Comparison of ENCODE assay signal across 35 cellular contexts in genomic region chr3:96491023-96491422, GRCh38.
"Had no signal": no experiment of that assay in that cellular context is flagged by ENCODE, and none has a peak within 500 bp of the region (broad histone marks: within the 10 kb centered on the region; RNA-seq: fewer than 3 reads in every experiment).

No MANE protein-coding gene starts in this region.

- DNase-seq: activated B cell treated with CpG ODN at 0.5 μM for 24 hours; activated CD4-positive, alpha-beta memory T cell treated with anti-CD3 and anti-CD28 coated beads for 36 hours; activated CD4-positive, alpha-beta T cell treated with anti-CD3 and anti-CD28 coated beads for 4 hours; activated CD4-positive, alpha-beta T cell treated with anti-CD3 and anti-CD28 coated beads, Interleukin-2, amount 10 ng/mL, durations not matched to agents 24 days and 14 days; activated CD4-positive, alpha-beta T cell treated with anti-CD3 and anti-CD28 coated beads, Interleukin-2, amount 50 U/mL, for 1 hour; activated CD4-positive, alpha-beta T cell treated with anti-CD3 and anti-CD28 coated beads, Interleukin-2, amount 50 U/mL, for 4 hours; activated CD4-positive, CD25-positive, alpha-beta regulatory T cell treated with anti-CD3 and anti-CD28 coated beads, Interleukin-2, amount 50 U/mL, for 72 hours; activated CD8-positive, alpha-beta memory T cell treated with anti-CD3 and anti-CD28 coated beads, Interleukin-2, amount 50 U/mL, for 4 hours; activated CD8-positive, alpha-beta T cell treated with anti-CD3 and anti-CD28 coated beads for 36 hours; activated effector memory CD4-positive, alpha-beta T cell treated with anti-CD3 and anti-CD28 coated beads, Interleukin-2, amount 50 U/mL, for 16 hours; activated gamma-delta T cell treated with Interleukin-2 at 50 U/mL for 16 hours; activated naive CD4-positive, alpha-beta T cell; activated naive CD4-positive, alpha-beta T cell treated with anti-CD3 and anti-CD28 coated beads for 36 hours; activated naive CD4-positive, alpha-beta T cell treated with anti-CD3 and anti-CD28 coated beads, Interleukin-2, amount 50 U/mL, for 16 hours; activated naive CD8-positive, alpha-beta T cell treated with anti-CD3 and anti-CD28 coated beads, Interleukin-2, amount 10 ng/mL, durations not matched to agents 7 days and 5 days; activated naive CD8-positive, alpha-beta T cell treated with anti-CD3 and anti-CD28 coated beads, Interleukin-2, amount 50 U/mL, for 24 hours; activated T-cell treated with anti-CD3 and anti-CD28 coated beads for 4 hours; activated T-cell treated with anti-CD3 and anti-CD28 coated beads, Interleukin-2, amount 50 U/mL, for 1 hour; activated T-cell treated with anti-CD3 and anti-CD28 coated beads, Interleukin-2, amount 50 U/mL, for 4 hours; activated T-cell treated with anti-CD3 and anti-CD28 coated beads, Interleukin-2, amount 50 U/mL, for 72 hours; amygdala; anterior cingulate cortex; caudate nucleus; cerebellar nuclear complex; T-helper 2 cell; T-helper 9 cell had no signal

- H3K36me3 Mint-ChIP-seq: activated CD4-positive, alpha-beta memory T cell treated with anti-CD3 and anti-CD28 coated beads for 36 hours; activated naive CD8-positive, alpha-beta T cell; activated naive CD8-positive, alpha-beta T cell treated with anti-CD3 and anti-CD28 coated beads, Interleukin-2, amount 10 ng/mL, durations not matched to agents 7 days and 5 days; brain had no signal

- H3K27ac Mint-ChIP-seq: activated B cell treated with CpG ODN at 0.5 μM for 24 hours; activated CD4-positive, alpha-beta memory T cell treated with anti-CD3 and anti-CD28 coated beads for 36 hours; activated CD4-positive, alpha-beta T cell treated with anti-CD3 and anti-CD28 coated beads, Interleukin-2, amount 10 ng/mL, durations not matched to agents 24 days and 14 days; activated CD8-positive, alpha-beta T cell treated with anti-CD3 and anti-CD28 coated beads for 36 hours; activated naive CD4-positive, alpha-beta T cell treated with anti-CD3 and anti-CD28 coated beads for 36 hours; activated naive CD8-positive, alpha-beta T cell; activated naive CD8-positive, alpha-beta T cell treated with anti-CD3 and anti-CD28 coated beads, Interleukin-2, amount 10 ng/mL, durations not matched to agents 7 days and 5 days; activated naive CD8-positive, alpha-beta T cell treated with anti-CD3 and anti-CD28 coated beads, Interleukin-2, amount 50 U/mL, for 24 hours; activated T-cell treated with anti-CD3 and anti-CD28 coated beads, Interleukin-2, amount 50 U/mL, for 72 hours; activated T-helper 1 cell treated with anti-CD3 and anti-CD28 coated beads, Interleukin-12 subunit alpha, Interleukin-12 subunit beta, Interleukin-2, Interleukin-4 antibody, amounts not matched to agents 30 ng/mL and 10 ng/mL and 1 ng/mL, durations not matched to agents 14 hours and 24 hours and 36 hours; activated T-helper 17 cell treated with anti-CD3 and anti-CD28 coated beads, Interleukin-2, amount 50 U/mL, for 72 hours; brain; T-helper 1 cell treated with Interleukin-12 subunit alpha and Interleukin-12 subunit beta and Interleukin-4 antibody, amounts not matched to agents 30 μg/mL and 1 μg/mL, for 36 hours; T-helper 2 cell treated with Interferon-gamma antibody and Interleukin-4, amounts not matched to agents 5 μg/mL and 100 μg/mL, for 36 hours had no signal

- H3K27ac ChIP-seq: ascending aorta, cardiac muscle cell, VCaP had no signal

- H3K36me3 ChIP-seq: ascending aorta, cardiac muscle cell had no signal

- H3K4me3 ChIP-seq: ascending aorta, cardiac muscle cell had no signal

- H3K4me1 ChIP-seq: ascending aorta had no signal

- ATAC-seq: activated CD8-positive, alpha-beta T cell treated with anti-CD3 and anti-CD28 coated beads for 36 hours; activated naive CD8-positive, alpha-beta T cell treated with anti-CD3 and anti-CD28 coated beads, Interleukin-2, amount 50 U/mL, for 24 hours; activated T-cell treated with anti-CD3 and anti-CD28 coated beads, Interleukin-2, amount 50 U/mL, for 4 hours; activated T-cell treated with anti-CD3 and anti-CD28 coated beads, Interleukin-2, amount 50 U/mL, for 72 hours; activated T-helper 17 cell treated with anti-CD3 and anti-CD28 coated beads, Interleukin-2, amount 50 U/mL, for 72 hours had no signal

- H3K27me3 ChIP-seq: ascending aorta, cardiac muscle cell had no signal
